8 cellular contexts compared by ENCODE assay signal in the genomic region with DNA sequence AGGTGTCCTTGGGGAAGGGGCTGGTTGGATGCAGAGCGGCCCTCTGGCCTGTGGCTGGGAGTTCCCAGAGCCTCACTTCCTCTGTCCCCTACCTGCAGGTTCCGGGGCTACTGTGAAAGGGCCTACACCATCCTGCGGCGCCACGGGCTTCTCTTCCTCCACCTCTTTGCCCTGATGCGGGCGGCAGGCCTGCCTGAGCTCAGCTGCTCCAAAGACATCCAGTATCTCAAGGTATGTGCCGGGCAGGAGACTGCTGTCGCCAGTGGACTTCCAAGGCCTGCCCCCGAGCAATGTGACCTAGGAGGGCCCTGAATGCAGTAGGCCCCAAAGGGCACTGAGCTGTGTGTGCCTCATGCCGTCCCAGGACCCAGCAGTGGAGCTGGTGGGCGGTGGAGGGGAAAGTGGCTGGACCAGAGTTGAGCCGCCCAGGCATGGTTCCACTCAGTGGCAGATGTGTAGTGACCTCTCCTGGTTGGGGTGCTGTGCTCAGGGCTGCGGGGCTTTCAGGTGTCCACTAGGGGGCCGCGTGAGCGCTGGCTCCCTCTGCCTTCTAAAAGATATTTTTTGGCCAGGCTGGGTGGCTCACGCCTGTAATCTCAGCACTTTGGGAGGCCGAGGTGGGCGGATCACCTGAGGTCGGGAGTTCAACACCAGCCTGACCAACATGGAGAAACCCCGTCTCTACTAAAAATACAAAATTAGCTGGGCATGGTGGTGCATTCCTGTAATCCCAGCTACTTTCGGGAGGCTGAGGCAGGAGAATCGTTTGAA.
A peak's percentile ranks its signal among the peaks of the same experiment; 100 is the strongest.
DNase-seq lines count a peak whose midpoint lies in the region; ATAC-seq, FAIRE-seq and TF ChIP-seq lines count a peak whose summit lies in the region.

No MANE protein-coding gene starts in this region.

- H3K36me3 Mint-ChIP-seq in CD8-positive, alpha-beta memory T cell, result peaks cover 6 to 85% (median 18%) of the 10 kb centered on the region in 3 donors
- H3K36me3 Mint-ChIP-seq in activated CD4-positive, alpha-beta T cell treated with anti-CD3 and anti-CD28 coated beads, Interleukin-2, amount 10 ng/mL, durations not matched to agents 24 days and 14 days (ENCODE audit: low read depth), result peaks cover 82% of the 10 kb centered on the region

- H3K9ac ChIP-seq in mesendoderm (ENCODE audit: low read length), result no peak overlapping the region

- peak; percentile 45 to 76 (median 54) for TF ChIP-seq CTCF in testis (IDR thresholded peaks at IDR 0.05)

- no peak overlapping the region for H3K4me3 ChIP-seq in CD8-positive, alpha-beta memory T cell (ENCODE audit: low read length)
- H3K4me3 ChIP-seq in mesendoderm (ENCODE audit: low read length) (no peak overlapping the region), testis (no peak overlapping the region)

- no peak overlapping the region for H3K4me2 ChIP-seq in mesendoderm (ENCODE audit: low read length)

- no peak overlapping the region for H3K18ac ChIP-seq in mesendoderm (ENCODE audit: low read length)

- no peak overlapping the region for H2AK5ac ChIP-seq in mesendoderm (ENCODE audit: low read length)

- H3K9me3 ChIP-seq in CD8-positive, alpha-beta memory T cell (ENCODE audit: low read length), result no peaks in the 10 kb centered on the region
- H3K9me3 ChIP-seq in testis, result no peaks in the 10 kb centered on the region

- no peak overlapping the region for H4K5ac ChIP-seq in mesendoderm (ENCODE audit: low read length)

- DNase-seq in CD8-positive, alpha-beta memory T cell, result peak; percentile 53 to 78 (median 62)
- DNase-seq in H54 (ENCODE audit: insufficient read length, low spot score) (peak; percentile 68), NCI-H345 treated with DMSO at 0.1 percent for 48 hours (lab: John Stamatoyannopoulos, UW; ENCODE audit: unreplicated experiment) (peak; percentile 3), dermis blood vessel endothelial cell (peak; percentile 78), mesendoderm (peak; percentile 82), testis (peak; percentile 65)
- peak; percentile 91 for DNase-seq in activated CD4-positive, alpha-beta T cell treated with anti-CD3 and anti-CD28 coated beads, Interleukin-2, amount 10 ng/mL, durations not matched to agents 24 days and 14 days

- no peak overlapping the region for H2BK15ac ChIP-seq in mesendoderm (replicated peaks; ENCODE audit: low read depth)

- H2BK120ac ChIP-seq in mesendoderm (ENCODE audit: low read depth, low read length), result no peak overlapping the region

- no peak overlapping the region for H3K23ac ChIP-seq in mesendoderm (ENCODE audit: low read length)

- peak overlapping the region; percentile 49 for H3K56ac ChIP-seq in mesendoderm (ENCODE audit: low read length)

- peaks cover 0 to 5% of the 10 kb centered on the region in 2 donors for H3K27me3 Mint-ChIP-seq in CD8-positive, alpha-beta memory T cell
- H3K27me3 Mint-ChIP-seq in activated CD4-positive, alpha-beta T cell treated with anti-CD3 and anti-CD28 coated beads, Interleukin-2, amount 10 ng/mL, durations not matched to agents 24 days and 14 days, result no peaks in the 10 kb centered on the region

- no peak overlapping the region for H3K4ac ChIP-seq in mesendoderm (ENCODE audit: low read depth, low read length)

- no peak overlapping the region for H2BK5ac ChIP-seq in mesendoderm (ENCODE audit: low read length)

- no peaks in the 10 kb centered on the region for H3K9me3 Mint-ChIP-seq in CD8-positive, alpha-beta memory T cell
- H3K9me3 Mint-ChIP-seq in activated CD4-positive, alpha-beta T cell treated with anti-CD3 and anti-CD28 coated beads, Interleukin-2, amount 10 ng/mL, durations not matched to agents 24 days and 14 days, result no peaks in the 10 kb centered on the region

- CTCF ChIA-PET in CD8-positive, alpha-beta memory T cell (lab: Charles Lee), result interaction anchor here (0.6 to 20.4 kb wide), 14 partner anchors 9 to 146 kb away, joined by 3 to 280 read pairs (median 4); no protein-coding TSS in a partner anchor

- POLR2A ChIA-PET in CD8-positive, alpha-beta memory T cell (lab: Charles Lee), result interaction anchor here (1.0 to 1.2 kb wide), 2 partner anchors 9 to 98 kb away, joined by 3 read pairs; no protein-coding TSS in a partner anchor

- peaks cover 88% of the 10 kb centered on the region for H3K4me1 ChIP-seq in CD8-positive, alpha-beta memory T cell (ENCODE audit: insufficient read depth, low read length)
- H3K4me1 ChIP-seq in mesendoderm (ENCODE audit: control insufficient read depth, low read depth, low read length) (no peaks in the 10 kb centered on the region), testis (no peaks in the 10 kb centered on the region)

- ATAC-seq in HG02763 (IDR thresholded peaks at IDR 0.05; ENCODE audit: unreplicated experiment), result no peak

- H3K79me1 ChIP-seq in mesendoderm (ENCODE audit: low read length), result no peaks in the 10 kb centered on the region

- peaks cover 62% of the 10 kb centered on the region for H3K36me3 ChIP-seq in CD8-positive, alpha-beta memory T cell (ENCODE audit: insufficient read depth, low read length)
- H3K36me3 ChIP-seq in mesendoderm (ENCODE audit: control insufficient read depth, insufficient read depth, low read length) (no peaks in the 10 kb centered on the region), testis (ENCODE audit: low read depth, missing control alignments) (no peaks in the 10 kb centered on the region)

- H3K4me1 Mint-ChIP-seq in CD8-positive, alpha-beta memory T cell, result peaks cover 32 to 68% (median 38%) of the 10 kb centered on the region in 3 donors
- H3K4me1 Mint-ChIP-seq in activated CD4-positive, alpha-beta T cell treated with anti-CD3 and anti-CD28 coated beads, Interleukin-2, amount 10 ng/mL, durations not matched to agents 24 days and 14 days, result peaks cover 46% of the 10 kb centered on the region

- WGBS in mesendoderm (ENCODE audit: extremely low coverage, insufficient coverage, low lambda C conversion rate), result no CpG with 5 or more reads among the region's 24 CpGs
- 82 to 97% methylated on average over 7 to 24 of the region's 24 CpGs for WGBS in testis, 2 donors

- no peaks in the 10 kb centered on the region for H3K79me2 ChIP-seq in mesendoderm (ENCODE audit: control insufficient read depth, insufficient read depth, low read length)

- H3K27me3 ChIP-seq in CD8-positive, alpha-beta memory T cell (ENCODE audit: insufficient read depth, low read length, poor library complexity, severe bottlenecking), result no peaks in the 10 kb centered on the region
- H3K27me3 ChIP-seq in mesendoderm (ENCODE audit: insufficient read depth, low read length, poor library complexity) (no peaks in the 10 kb centered on the region), testis (no peaks in the 10 kb centered on the region)

- peak overlapping the region in 1 of 7 donors; percentile 31 for H3K4me3 Mint-ChIP-seq in CD8-positive, alpha-beta memory T cell
- H3K4me3 Mint-ChIP-seq in activated CD4-positive, alpha-beta T cell treated with anti-CD3 and anti-CD28 coated beads, Interleukin-2, amount 10 ng/mL, durations not matched to agents 24 days and 14 days, result peak overlapping the region; percentile 23

- H3K27ac ChIP-seq in CD8-positive, alpha-beta memory T cell (ENCODE audit: low read depth, low read length), result no peak overlapping the region
- H3K27ac ChIP-seq in mesendoderm (ENCODE audit: low read depth, low read length) (no peak overlapping the region), testis (no peak overlapping the region)

- intact Hi-C loops in activated CD4-positive, alpha-beta T cell treated with anti-CD3 and anti-CD28 coated beads, Interleukin-2, amount 10 ng/mL, durations not matched to agents 24 days and 14 days (cut with micrococcal nuclease), result loop anchor here (5.0 to 10.0 kb wide), 2 partner anchors 100 to 142 kb away; partner anchors contain the start of gene CLSTN1
- intact Hi-C loops in testis (cut with DNase I; ENCODE audit: low total_unique reads), result no loop called here

- H4K8ac ChIP-seq in mesendoderm (ENCODE audit: low read depth, low read length), result no peak overlapping the region

- TF ChIP-seq POLR2A in H54 (IDR thresholded peaks at IDR 0.05; ENCODE audit: low read depth, low read length), result no peak
- no peak for TF ChIP-seq POLR2A in testis (IDR thresholded peaks at IDR 0.05)

- FAIRE-seq in H54 (lab: Jason Lieb, UNC), result no peak

- peak overlapping the region in 7 of 8 donors; percentile 21 to 90 (median 64) for H3K27ac Mint-ChIP-seq in CD8-positive, alpha-beta memory T cell
- H3K27ac Mint-ChIP-seq in activated CD4-positive, alpha-beta T cell treated with anti-CD3 and anti-CD28 coated beads, Interleukin-2, amount 10 ng/mL, durations not matched to agents 24 days and 14 days, result peak overlapping the region; percentile 56

Comparison
In these comparisons a context has a peak if more than half of its experiments do, and no peak if none do; other contexts are left out.
1. DNase-seq: peak in every context shown above with its lines; median percentile 91 in activated CD4-positive, alpha-beta T cell treated with anti-CD3 and anti-CD28 coated beads, Interleukin-2, amount 10 ng/mL, durations not matched to agents 24 days and 14 days; 82 in mesendoderm; 78 in dermis blood vessel endothelial cell; 68 in H54; 65 in testis; 62 in CD8-positive, alpha-beta memory T cell; 3 in NCI-H345 treated with DMSO at 0.1 percent for 48 hours.